21 cellular contexts compared by ENCODE assay signal in genomic region chr2:168075446-168075845, GRCh38.
DNase-seq lines count a peak whose midpoint lies in the region; TF ChIP-seq lines count a peak whose summit lies in the region.
"Had no signal": no experiment of that assay in that cellular context is flagged by ENCODE, and none has a peak within 500 bp of the region (broad histone marks: within the 10 kb centered on the region; RNA-seq: fewer than 3 reads in every experiment).

No MANE protein-coding gene starts in this region.

- H3K27me3 ChIP-seq in MG63 = no peaks in the 10 kb centered on the region
- H3K27me3 ChIP-seq: BE2C, SJSA1 had no signal

- H3K4me3 ChIP-seq in HFF-Myc (replicated peaks; ENCODE audit: low read depth, low read length) (no peak overlapping the region), foreskin fibroblast (ENCODE audit: low read depth in 1 of 2, low read length in 2 of 2) (no peak overlapping the region), MG63 (no peak overlapping the region)
- H3K4me3 ChIP-seq: SJSA1 had no signal

- no peak for TF ChIP-seq CTCF in HFF-Myc (IDR thresholded peaks at IDR 0.05; ENCODE audit: low read depth, low read length, missing control alignments)
- TF ChIP-seq CTCF in foreskin fibroblast (IDR thresholded peaks at IDR 0.05; ENCODE audit: low read depth, low read length) = no peak

- H3K9me3 ChIP-seq in MG63 = no peaks in the 10 kb centered on the region
- H3K9me3 ChIP-seq: BE2C, SJSA1 had no signal

- peak; percentile 19 for DNase-seq in ELR (ENCODE audit: low read depth)
- peak; percentile 6 for DNase-seq in HFF-Myc (ENCODE audit: extremely low read depth, low read depth)
- peak; percentile 12 for DNase-seq in dermis blood vessel endothelial cell
- peak; percentile 61 to 74 for DNase-seq in foreskin fibroblast
- DNase-seq in COLO668 (lab: John Stamatoyannopoulos, UW; ENCODE audit: unreplicated experiment) = no peak
- no peak for DNase-seq in DMS79 treated with DMSO at 0.1 percent for 48 hours (lab: John Stamatoyannopoulos, UW)
- DNase-seq in NCI-H2107 treated with DMSO at 0.1 percent for 48 hours (lab: John Stamatoyannopoulos, UW; ENCODE audit: unreplicated experiment) = no peak
- DNase-seq in MG63 = no peak
- DNase-seq: BE2C; CD4-positive, alpha-beta memory T cell; DMS153; GF-D8; H7; HFFc6; KG1; NCI-H1105; NCI-H2029 treated with DMSO at 0.1 percent for 48 hours; NCI-H2171; NCI-H524 treated with DMSO at 0.1 percent for 48 hours; OCI-M1 had no signal

- no peaks in the 10 kb centered on the region; the same call in 1 of the 2 replicates for H3K36me3 ChIP-seq in MG63
- H3K36me3 ChIP-seq: BE2C had no signal

Comparison
In these comparisons a context has a peak if more than half of its experiments do, and no peak if none do; other contexts are left out.
1. DNase-seq: peak in ELR (single experiment), HFF-Myc (single experiment), dermis blood vessel endothelial cell (single experiment) and foreskin fibroblast (2 of 2); none in COLO668 (single experiment), DMS79 treated with DMSO at 0.1 percent for 48 hours (single experiment), NCI-H2107 treated with DMSO at 0.1 percent for 48 hours (single experiment) and MG63 (single experiment).